ENCODE assay signal across 10 cellular contexts in the genomic region with DNA sequence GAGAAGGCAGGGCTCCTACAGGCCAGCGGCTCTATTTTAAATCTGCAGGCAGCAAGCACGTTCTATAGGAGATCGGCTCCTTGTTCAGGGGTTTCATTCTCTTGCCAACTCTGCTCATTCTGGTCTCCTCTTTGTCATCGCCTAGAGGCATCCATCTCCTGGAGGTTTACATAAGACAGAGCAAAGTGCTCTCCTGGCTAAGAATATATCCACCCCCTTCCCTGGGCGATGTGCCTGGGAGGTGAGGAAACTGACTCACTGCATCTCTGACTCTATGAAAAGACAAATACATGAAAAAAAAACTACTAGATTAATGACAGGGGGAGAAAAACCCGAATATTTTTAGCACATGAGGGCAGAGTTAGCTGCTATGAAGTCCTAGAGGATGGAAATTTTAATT.
DNase-seq lines count a peak whose midpoint lies in the region; ATAC-seq lines count a peak whose summit lies in the region.
"Had no signal": no experiment of that assay in that cellular context is flagged by ENCODE, and none has a peak within 500 bp of the region (broad histone marks: within the 10 kb centered on the region; RNA-seq: fewer than 3 reads in every experiment).

No MANE protein-coding gene starts in this region.

- H3K4me1 Mint-ChIP-seq in naive thymus-derived CD4-positive, alpha-beta T cell, result no peaks in the 10 kb centered on the region
- H3K4me1 Mint-ChIP-seq: T-helper 17 cell had no signal

- no peak overlapping the region for H3K4me3 ChIP-seq in naive thymus-derived CD4-positive, alpha-beta T cell (ENCODE audit: low read length)

- CTCF ChIA-PET in naive thymus-derived CD4-positive, alpha-beta T cell (lab: Charles Lee), result no interaction called here

- peaks cover 0 to 9% (median 0%) of the 10 kb centered on the region in 5 donors for H3K36me3 Mint-ChIP-seq in naive thymus-derived CD4-positive, alpha-beta T cell

- H3K27ac ChIP-seq in naive thymus-derived CD4-positive, alpha-beta T cell (ENCODE audit: low read depth, low read length), result no peak overlapping the region

- H3K4me1 ChIP-seq in naive thymus-derived CD4-positive, alpha-beta T cell (ENCODE audit: control insufficient read depth in 2 of 2, insufficient read depth in 2 of 2, low read length in 2 of 2), result no peaks in the 10 kb centered on the region

- H3K9me3 ChIP-seq in naive thymus-derived CD4-positive, alpha-beta T cell (ENCODE audit: control insufficient read depth in 2 of 3, low read length in 3 of 3), result no peaks in the 10 kb centered on the region

- ATAC-seq in GM19467 (IDR thresholded peaks at IDR 0.05; ENCODE audit: unreplicated experiment) (no peak), GM19455 (IDR thresholded peaks at IDR 0.05; ENCODE audit: unreplicated experiment) (no peak)
- ATAC-seq in naive thymus-derived CD4-positive, alpha-beta T cell, result no peak
- ATAC-seq: T-helper 17 cell had no signal

- H3K4me3 Mint-ChIP-seq in naive thymus-derived CD4-positive, alpha-beta T cell, result no peak overlapping the region
- H3K4me3 Mint-ChIP-seq: T-helper 17 cell had no signal

- peaks cover 6 to 47% (median 39%) of the 10 kb centered on the region in 5 donors for H3K27me3 Mint-ChIP-seq in naive thymus-derived CD4-positive, alpha-beta T cell

- H3K27ac Mint-ChIP-seq in naive thymus-derived CD4-positive, alpha-beta T cell, result no peak overlapping the region
- H3K27ac Mint-ChIP-seq: T-helper 17 cell had no signal

- no peaks in the 10 kb centered on the region for H3K27me3 ChIP-seq in naive thymus-derived CD4-positive, alpha-beta T cell (ENCODE audit: control insufficient read depth in 2 of 2, insufficient read depth in 2 of 2, low read length in 2 of 2)

- POLR2A ChIA-PET in naive thymus-derived CD4-positive, alpha-beta T cell (lab: Charles Lee), result no interaction called here

- H3K9me3 Mint-ChIP-seq in naive thymus-derived CD4-positive, alpha-beta T cell, result peaks cover 0 to 6% (median 0%) of the 10 kb centered on the region in 11 donors

- DNase-seq in Daoy (ENCODE audit: low read depth) (peak; percentile 84), NCI-H69 (lab: John Stamatoyannopoulos, UW) (peak; percentile 98), dermis blood vessel endothelial cell (peak; percentile 45), nucleus accumbens (lab: John Stamatoyannopoulos, UW) (peak in 35 of 56 donors; percentile 1 to 75 (median 23)), 8988T (no peak)
- no peak for DNase-seq in naive thymus-derived CD4-positive, alpha-beta T cell
- DNase-seq: DMS 273 treated with DMSO at 0.1 percent for 48 hours, T-helper 17 cell had no signal

- intact Hi-C loops in naive thymus-derived CD4-positive, alpha-beta T cell (cut with micrococcal nuclease), result no loop called here

- no peaks in the 10 kb centered on the region for H3K36me3 ChIP-seq in naive thymus-derived CD4-positive, alpha-beta T cell (ENCODE audit: control insufficient read depth in 2 of 3, insufficient read depth in 3 of 3, low read length in 3 of 3)

Comparison
In these comparisons a context has a peak if more than half of its experiments do, and no peak if none do; other contexts are left out.
1. DNase-seq: peak in Daoy (single experiment), NCI-H69 (single experiment), dermis blood vessel endothelial cell (single experiment) and nucleus accumbens (35 of 56); none in 8988T (single experiment) and naive thymus-derived CD4-positive, alpha-beta T cell (0 of 9).